ENCODE assay signal across 24 cellular contexts in the genomic region with DNA sequence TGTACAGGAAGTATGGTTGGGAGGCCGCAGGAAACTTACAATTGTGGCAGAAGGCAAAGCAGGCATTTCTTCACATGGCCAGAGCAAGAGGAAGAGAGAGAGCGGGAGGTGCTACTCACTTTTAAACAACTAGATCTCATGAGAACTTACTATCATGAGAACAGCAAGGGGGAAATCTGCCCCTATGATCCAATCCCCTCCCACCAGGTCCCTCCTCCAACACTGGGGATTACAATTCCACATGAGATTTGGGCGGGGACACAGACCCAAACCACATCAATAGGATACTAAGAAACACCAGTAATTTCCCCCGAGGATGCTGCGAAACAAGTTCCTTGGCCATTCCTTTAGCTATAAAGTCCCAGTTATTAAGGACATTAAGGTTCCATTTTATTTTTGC.
DNase-seq lines count a peak whose midpoint lies in the region; ATAC-seq and TF ChIP-seq lines count a peak whose summit lies in the region.
"Had no signal": no experiment of that assay in that cellular context is flagged by ENCODE, and none has a peak within 500 bp of the region (broad histone marks: within the 10 kb centered on the region; RNA-seq: fewer than 3 reads in every experiment).

No MANE protein-coding gene starts in this region.

- H3K79me2 ChIP-seq in OCI-LY7 (ENCODE audit: insufficient read depth, low read depth, low read length): no peaks in the 10 kb centered on the region
- no peaks in the 10 kb centered on the region for H3K79me2 ChIP-seq in smooth muscle cell (ENCODE audit: low read depth)

- H3F3A ChIP-seq in smooth muscle cell (ENCODE audit: low read depth): no peaks in the 10 kb centered on the region

- CTCF ChIA-PET in OCI-LY7 (lab: Charles Lee; ENCODE audit: unreplicated experiment): no interaction called here

- 90% methylated on average over 5 of the region's 5 CpGs for WGBS in right cardiac atrium
- 74% methylated on average over 5 of the region's 5 CpGs for WGBS in smooth muscle cell (ENCODE audit: low lambda C conversion rate)

- H3K9ac ChIP-seq in iPS-20b (ENCODE audit: low read depth, low read length) (peak overlapping the region; percentile 37; the same call in 1 of the 2 replicates), smooth muscle cell (ENCODE audit: low read depth) (no peak overlapping the region)

- no peak for DNase-seq in cardiac muscle cell (ENCODE audit: low read depth in 1 of 2, low spot score in 1 of 2)
- DNase-seq in right cardiac atrium: no peak
- DNase-seq in OCI-LY7 (ENCODE audit: low spot score): peak; percentile 8
- no peak for DNase-seq in smooth muscle cell (lab: John Stamatoyannopoulos, UW; ENCODE audit: unreplicated experiment)
- DNase-seq in progenitor cell of endocrine pancreas (ENCODE audit: low spot score, unreplicated experiment): no peak
- DNase-seq in inferior parietal cortex (ENCODE audit: extremely low spot score): no peak
- DNase-seq: 8988T; Caco-2; CD8-positive, alpha-beta T cell; EL; GDM1; NCI-H1092; NCI-H1417 treated with DMSO at 0.1 percent for 48 hours; NCI-H1694 treated with DMSO at 0.1 percent for 48 hours; NCI-H2081; NCI-H2227 treated with DMSO at 0.1 percent for 48 hours; NCI-H69; SHP77 treated with DMSO at 0.1 percent for 48 hours had no signal

- no peaks in the 10 kb centered on the region for H3K9me3 Mint-ChIP-seq in progenitor cell of endocrine pancreas (ENCODE audit: low read depth)
- H3K9me3 Mint-ChIP-seq: CD8-positive, alpha-beta T cell; IgD-negative memory B cell had no signal

- H3K4me3 ChIP-seq in cardiac muscle cell: no peak overlapping the region
- H3K4me3 ChIP-seq in right cardiac atrium (ENCODE audit: low read length): no peak overlapping the region
- H3K4me3 ChIP-seq in OCI-LY7 (ENCODE audit: low read depth, low read length, poor library complexity, severe bottlenecking): no peak overlapping the region
- peak overlapping the region; percentile 41; the same call in 1 of the 2 replicates for H3K4me3 ChIP-seq in iPS-20b (ENCODE audit: low read length)
- H3K4me3 ChIP-seq in smooth muscle cell: no peak overlapping the region
- H3K4me3 ChIP-seq: GM12878 had no signal

- intact Hi-C loops in right cardiac atrium (cut with DNase I): loop anchor here in 2 of 4 donors (10.0 kb wide), 1 partner anchor 684 kb away; a partner anchor contains a TSS
- intact Hi-C loops in OCI-LY7 (cut with micrococcal nuclease; ENCODE audit: unreplicated experiment): loop anchor here (10.0 kb wide), 1 partner anchor 244 kb away; no protein-coding TSS in a partner anchor

- peaks cover 36% of the 10 kb centered on the region for H3K4me1 ChIP-seq in cardiac muscle cell (ENCODE audit: low read depth)
- no peaks in the 10 kb centered on the region for H3K4me1 ChIP-seq in right cardiac atrium (ENCODE audit: control insufficient read depth, insufficient read depth, low read length)
- peaks cover 5% of the 10 kb centered on the region for H3K4me1 ChIP-seq in OCI-LY7 (ENCODE audit: insufficient read depth, low read length, poor library complexity, severe bottlenecking)
- peaks cover 23% of the 10 kb centered on the region; the same call in 1 of the 2 replicates for H3K4me1 ChIP-seq in iPS-20b (ENCODE audit: insufficient read depth, low read length)
- peaks cover 9% of the 10 kb centered on the region for H3K4me1 ChIP-seq in smooth muscle cell (ENCODE audit: low read depth)
- H3K4me1 ChIP-seq: Caco-2 had no signal

- H3K4me1 Mint-ChIP-seq in progenitor cell of endocrine pancreas (ENCODE audit: low read depth): no peaks in the 10 kb centered on the region

- H3K36me3 ChIP-seq in cardiac muscle cell: no peaks in the 10 kb centered on the region
- no peaks in the 10 kb centered on the region for H3K36me3 ChIP-seq in OCI-LY7 (ENCODE audit: insufficient read depth, low read length)
- H3K36me3 ChIP-seq in iPS-20b (ENCODE audit: insufficient read depth, low read depth, low read length): no peaks in the 10 kb centered on the region
- no peaks in the 10 kb centered on the region for H3K36me3 ChIP-seq in smooth muscle cell (ENCODE audit: low read depth)

- no peaks in the 10 kb centered on the region for H3K27me3 ChIP-seq in cardiac muscle cell
- H3K27me3 ChIP-seq in right cardiac atrium (ENCODE audit: control insufficient read depth, insufficient read depth): no peaks in the 10 kb centered on the region
- H3K27me3 ChIP-seq in iPS-20b (ENCODE audit: insufficient read depth, low read length): no peaks in the 10 kb centered on the region
- no peaks in the 10 kb centered on the region for H3K27me3 ChIP-seq in smooth muscle cell (ENCODE audit: low read depth)

- H3K9me2 ChIP-seq in OCI-LY7 (ENCODE audit: insufficient read depth, low read length): no peaks in the 10 kb centered on the region

- no peaks in the 10 kb centered on the region for H3K9me3 ChIP-seq in cardiac muscle cell (ENCODE audit: low read depth)
- no peaks in the 10 kb centered on the region for H3K9me3 ChIP-seq in right cardiac atrium (ENCODE audit: control insufficient read depth, low read length)
- no peaks in the 10 kb centered on the region for H3K9me3 ChIP-seq in OCI-LY7 (ENCODE audit: low read length)
- H3K9me3 ChIP-seq in iPS-20b (ENCODE audit: insufficient read depth, low read depth, low read length): no peaks in the 10 kb centered on the region
- H3K9me3 ChIP-seq in smooth muscle cell (replicated peaks; ENCODE audit: low read depth): no peaks in the 10 kb centered on the region
- H3K9me3 ChIP-seq: Caco-2 had no signal

- H4K20me1 ChIP-seq in OCI-LY7 (ENCODE audit: insufficient read depth, low read length) (no peaks in the 10 kb centered on the region), smooth muscle cell (ENCODE audit: low read depth) (no peaks in the 10 kb centered on the region)

- H3K36me3 Mint-ChIP-seq in progenitor cell of endocrine pancreas (ENCODE audit: insufficient read depth): no peaks in the 10 kb centered on the region
- H3K36me3 Mint-ChIP-seq: CD8-positive, alpha-beta T cell had no signal

- H3K4me3 Mint-ChIP-seq in progenitor cell of endocrine pancreas (ENCODE audit: low read depth): no peak overlapping the region
- H3K4me3 Mint-ChIP-seq: CD8-positive, alpha-beta T cell; IgD-negative memory B cell had no signal

- H3K4me2 ChIP-seq in OCI-LY7 (ENCODE audit: low read length) (no peak overlapping the region), smooth muscle cell (no peak overlapping the region)

- no TSS peak for BruUV-seq in OCI-LY7 (replicated peaks; lab: Mats Ljungman, UMichigan)

- H2AFZ ChIP-seq in OCI-LY7 (ENCODE audit: low read length) (no peak overlapping the region), smooth muscle cell (ENCODE audit: low read depth) (peak overlapping the region; percentile 47)

- no peak for ATAC-seq in right cardiac atrium
- no peak for ATAC-seq in HG02623 (IDR thresholded peaks at IDR 0.05; ENCODE audit: unreplicated experiment)
- ATAC-seq: CD8-positive, alpha-beta T cell; GM12878; Panc1 had no signal

- no peak overlapping the region for H3K27ac Mint-ChIP-seq in progenitor cell of endocrine pancreas
- H3K27ac Mint-ChIP-seq: CD8-positive, alpha-beta T cell; IgD-negative memory B cell had no signal

- H3K27ac ChIP-seq in cardiac muscle cell (peak overlapping the region; percentile 96), right cardiac atrium (ENCODE audit: low read length) (no peak overlapping the region), OCI-LY7 (ENCODE audit: low read depth, low read length, poor library complexity, severe bottlenecking) (no peak overlapping the region), iPS-20b (ENCODE audit: low read length) (peak overlapping the region; percentile 29), smooth muscle cell (ENCODE audit: low read depth) (no peak overlapping the region)
- H3K27ac ChIP-seq: C4-2B had no signal

- TF ChIP-seq CTCF in cardiac muscle cell (IDR thresholded peaks at IDR 0.05; ENCODE audit: low read depth, low read length): no peak
- TF ChIP-seq CTCF in OCI-LY7 (conservative IDR thresholded peaks at IDR 0.05; ENCODE audit: low read length): no peak
- TF ChIP-seq CTCF in smooth muscle cell (IDR thresholded peaks at IDR 0.05; ENCODE audit: borderline replicate concordance, insufficient read depth, poor library complexity, severe bottlenecking): no peak
- no peak for TF ChIP-seq CTCF in progenitor cell of endocrine pancreas (IDR thresholded peaks at IDR 0.05; ENCODE audit: unreplicated experiment)

- POLR2A ChIA-PET in OCI-LY7 (lab: Charles Lee): interaction anchor here (1.5 kb wide), 1 partner anchor 25 kb away, joined by 4 read pairs; no protein-coding TSS in a partner anchor

- peaks cover 5% of the 10 kb centered on the region for H3K27me3 Mint-ChIP-seq in progenitor cell of endocrine pancreas

Comparison
In these comparisons a context has a peak if more than half of its experiments do, and no peak if none do; other contexts are left out.
1. H3K27ac ChIP-seq: peak in cardiac muscle cell (single experiment) and iPS-20b (single experiment); none in right cardiac atrium (single experiment), OCI-LY7 (single experiment) and smooth muscle cell (single experiment).